17 cellular contexts compared by ENCODE assay signal in the genomic region with DNA sequence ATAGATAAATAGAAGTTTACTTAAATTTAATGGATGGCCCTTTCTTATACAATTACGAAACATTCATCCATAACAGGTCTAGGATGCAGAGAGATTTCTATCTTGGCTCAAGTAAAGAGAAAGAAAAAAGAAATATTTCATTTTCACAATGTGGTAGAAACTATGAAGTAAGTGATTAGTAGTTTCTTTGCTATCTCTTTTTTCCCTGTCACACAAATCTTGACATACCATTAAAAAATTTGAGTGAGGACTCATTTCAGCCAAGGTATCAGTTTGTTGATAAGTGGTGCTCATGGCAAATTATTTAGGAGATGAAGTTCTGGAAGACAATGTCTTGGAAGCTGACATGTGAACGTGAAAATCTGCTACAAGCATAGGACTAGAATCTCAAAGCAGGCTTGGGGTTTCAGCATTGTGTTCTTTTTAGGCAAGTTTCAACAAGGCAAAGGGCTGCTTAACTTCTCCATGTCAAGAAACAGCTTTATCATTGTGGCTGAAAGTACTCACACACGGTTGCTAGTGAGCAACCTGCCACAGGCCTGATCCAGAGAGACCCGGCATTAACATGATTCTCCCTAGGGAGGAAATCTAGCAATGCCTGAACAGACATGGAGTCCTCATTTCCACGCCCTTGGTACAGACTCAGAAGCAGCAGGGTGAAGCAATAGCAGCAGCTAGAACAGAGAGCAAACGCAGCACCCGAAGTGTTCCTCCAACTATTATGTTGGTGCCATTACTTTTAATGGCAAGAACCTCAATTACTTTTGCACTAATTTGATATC.
DNase-seq lines count a peak whose midpoint lies in the region; ATAC-seq, FAIRE-seq and TF ChIP-seq lines count a peak whose summit lies in the region.
"Had no signal": no experiment of that assay in that cellular context is flagged by ENCODE, and none has a peak within 500 bp of the region (broad histone marks: within the 10 kb centered on the region; RNA-seq: fewer than 3 reads in every experiment).

No MANE protein-coding gene starts in this region.

- H3K4me1 ChIP-seq in mammary epithelial cell (ENCODE audit: insufficient read depth, low read length) (no peaks in the 10 kb centered on the region), breast epithelium (no peaks in the 10 kb centered on the region), K562 (replicated peaks in 1 of 2; ENCODE audit: control insufficient read depth in 2 of 2, insufficient read depth in 2 of 2, low read length in 2 of 2) (no peaks in the 10 kb centered on the region), GM23248 (ENCODE audit: insufficient read depth) (no peaks in the 10 kb centered on the region)
- H3K4me1 ChIP-seq: A549, SJCRH30 had no signal

- H3K9ac ChIP-seq in mammary epithelial cell (ENCODE audit: insufficient read depth, low read length) (no peak overlapping the region), K562 (ENCODE audit: insufficient read depth in 1 of 2, low read depth in 2 of 2, low read length in 2 of 2) (no peak overlapping the region), GM23248 (no peak overlapping the region)

- no peaks in the 10 kb centered on the region for H3K9me3 Mint-ChIP-seq in activated CD8-positive, alpha-beta memory T cell treated with anti-CD3 and anti-CD28 coated beads, Interleukin-2, amount 10 ng/mL, durations not matched to agents 7 days and 5 days (ENCODE audit: low read depth)
- H3K9me3 Mint-ChIP-seq: H9 had no signal

- no peaks in the 10 kb centered on the region for H3K9me2 ChIP-seq in GM23248 (ENCODE audit: insufficient read depth)

- no peak overlapping the region for H3K4me3 Mint-ChIP-seq in activated CD8-positive, alpha-beta memory T cell treated with anti-CD3 and anti-CD28 coated beads, Interleukin-2, amount 10 ng/mL, durations not matched to agents 7 days and 5 days
- H3K4me3 Mint-ChIP-seq: H9 had no signal

- peaks cover 3% of the 10 kb centered on the region for H3K27me3 Mint-ChIP-seq in activated CD8-positive, alpha-beta memory T cell treated with anti-CD3 and anti-CD28 coated beads, Interleukin-2, amount 10 ng/mL, durations not matched to agents 7 days and 5 days

- no peaks in the 10 kb centered on the region for H3K27me3 ChIP-seq in mammary epithelial cell (ENCODE audit: insufficient read depth, low read length)
- no peaks in the 10 kb centered on the region for H3K27me3 ChIP-seq in breast epithelium
- H3K27me3 ChIP-seq in K562 (ENCODE audit: control insufficient read depth in 2 of 2, insufficient read depth in 2 of 2, low read length in 2 of 2), result no peaks in the 10 kb centered on the region
- peaks cover 25% of the 10 kb centered on the region for H3K27me3 ChIP-seq in GM23248 (replicated peaks; ENCODE audit: insufficient read depth)
- H3K27me3 ChIP-seq: SJCRH30 had no signal

- TF ChIP-seq EP300 in K562 (IDR thresholded peaks at IDR 0.05; ENCODE audit: low read length), result no peak

- no peaks in the 10 kb centered on the region for H3F3A ChIP-seq in GM23248 (ENCODE audit: insufficient read depth)

- no peak for ATAC-seq in K562
- no peak for ATAC-seq in activated CD8-positive, alpha-beta memory T cell treated with anti-CD3 and anti-CD28 coated beads, Interleukin-2, amount 10 ng/mL, durations not matched to agents 7 days and 5 days
- ATAC-seq in HG03378 (IDR thresholded peaks at IDR 0.05; ENCODE audit: unreplicated experiment), result no peak
- ATAC-seq: A549 had no signal

- FAIRE-seq in K562 (lab: Jason Lieb, UNC) (peak; percentile 23), urothelium cell line (lab: Jason Lieb, UNC) (peak; percentile 69)
- FAIRE-seq: A549 had no signal

- CTCF ChIA-PET in mammary epithelial cell (lab: Charles Lee; ENCODE audit: low non-redundant PET), result no interaction called here
- CTCF ChIA-PET in K562 (lab: Yijun Ruan, JAX; ENCODE audit: low intra/inter-chr PET ratio), result no interaction called here
- CTCF ChIA-PET in activated CD8-positive, alpha-beta memory T cell treated with anti-CD3 and anti-CD28 coated beads, Interleukin-2, amount 10 ng/mL, durations not matched to agents 7 days and 5 days (lab: Charles Lee), result no interaction called here

- H3K27ac Mint-ChIP-seq in activated CD8-positive, alpha-beta memory T cell treated with anti-CD3 and anti-CD28 coated beads, Interleukin-2, amount 10 ng/mL, durations not matched to agents 7 days and 5 days, result no peak overlapping the region
- H3K27ac Mint-ChIP-seq: H9 had no signal

- intact Hi-C loops in mammary epithelial cell (cut with micrococcal nuclease), result no loop called here
- intact Hi-C loops in breast epithelium (cut with DNase I; ENCODE audit: low total_unique reads), result no loop called here
- intact Hi-C loops in K562 (cut with micrococcal nuclease), result no loop called here

- H2AFZ ChIP-seq in mammary epithelial cell (ENCODE audit: low read depth, low read length), result no peak overlapping the region
- no peak overlapping the region for H2AFZ ChIP-seq in K562 (ENCODE audit: low read depth, low read length)
- no peak overlapping the region for H2AFZ ChIP-seq in GM23248
- H2AFZ ChIP-seq: PC-9 had no signal

- no peak for TF ChIP-seq POLR2A in breast epithelium (IDR thresholded peaks at IDR 0.05)
- TF ChIP-seq POLR2A in K562 (conservative IDR thresholded peaks at IDR 0.05), result no peak

- WGBS in mammary epithelial cell (ENCODE audit: low coverage, missing lambda C conversion rate), result 43% methylated on average over 7 of the region's 7 CpGs
- WGBS in K562 (ENCODE audit: insufficient coverage, low coverage, missing lambda C conversion rate), result 0% methylated on average over 7 of the region's 7 CpGs
- WGBS in GM23248 (ENCODE audit: low coverage in 1 of 2, low lambda C conversion rate in 2 of 2, missing lambda C conversion rate in 2 of 2), 2 experiments, result 18 to 22% methylated on average over 7 of the region's 7 CpGs

- H3K9me3 ChIP-seq in mammary epithelial cell (replicated peaks; ENCODE audit: insufficient read depth, low read length) (no peaks in the 10 kb centered on the region), breast epithelium (no peaks in the 10 kb centered on the region), K562 (replicated peaks; ENCODE audit: control insufficient read depth, insufficient read depth, low read depth, low read length) (no peaks in the 10 kb centered on the region), GM23248 (ENCODE audit: low read depth) (no peaks in the 10 kb centered on the region)
- H3K9me3 ChIP-seq: A549, SJCRH30 had no signal

- H3K79me2 ChIP-seq in mammary epithelial cell (ENCODE audit: insufficient read depth, low read length) (no peaks in the 10 kb centered on the region), K562 (ENCODE audit: control insufficient read depth, insufficient read depth, low read length) (no peaks in the 10 kb centered on the region), GM23248 (ENCODE audit: insufficient read depth) (no peaks in the 10 kb centered on the region)

- H4K20me1 ChIP-seq in mammary epithelial cell (ENCODE audit: insufficient read depth, low read length) (no peaks in the 10 kb centered on the region), K562 (replicated peaks; ENCODE audit: control insufficient read depth, insufficient read depth, low read length) (no peaks in the 10 kb centered on the region), GM23248 (ENCODE audit: insufficient read depth) (no peaks in the 10 kb centered on the region)

- in situ Hi-C loops in mammary epithelial cell (cut with MboI; ENCODE audit: low sequenced_read_pairs in 2 of 2) (no loop called here), K562 (cut with MboI) (no loop called here), GM23248 (cut with MboI) (no loop called here)

- TF ChIP-seq RAD21 in K562 (CRISPR knock-in tag; conservative IDR thresholded peaks at IDR 0.05 in 1 of 2, IDR thresholded peaks at IDR 0.05 in 1 of 2), result no peak

- H3K36me3 ChIP-seq in mammary epithelial cell (ENCODE audit: insufficient read depth, low read length), result no peaks in the 10 kb centered on the region
- no peaks in the 10 kb centered on the region for H3K36me3 ChIP-seq in breast epithelium
- no peaks in the 10 kb centered on the region for H3K36me3 ChIP-seq in K562 (ENCODE audit: control insufficient read depth, insufficient read depth, low read length)
- no peaks in the 10 kb centered on the region for H3K36me3 ChIP-seq in GM23248 (ENCODE audit: low read depth)
- H3K36me3 ChIP-seq: SJCRH30 had no signal

- H3K9me1 ChIP-seq in K562 (ENCODE audit: control insufficient read depth, insufficient read depth, low read length), result no peaks in the 10 kb centered on the region

- H3K4me2 ChIP-seq in mammary epithelial cell (ENCODE audit: insufficient read depth, low read depth, low read length), result no peak overlapping the region
- H3K4me2 ChIP-seq in K562 (ENCODE audit: insufficient read depth, low read length), result no peak overlapping the region
- no peak overlapping the region for H3K4me2 ChIP-seq in GM23248 (ENCODE audit: unreplicated experiment)
- H3K4me2 ChIP-seq: A549, PC-9 had no signal

- BruUV-seq in mammary epithelial cell (replicated peaks; lab: Mats Ljungman, UMichigan) (no TSS peak), K562 (replicated peaks; lab: Mats Ljungman, UMichigan) (no TSS peak)

- POLR2A ChIA-PET in K562 (lab: Yijun Ruan, JAX), result no interaction called here

- dilution Hi-C loops in mammary epithelial cell (cut with HindIII; ENCODE audit: low sequenced_read_pairs), result no loop called here

- TF ChIP-seq CTCF in mammary epithelial cell (conservative IDR thresholded peaks at IDR 0.05 in 1 of 2, IDR thresholded peaks at IDR 0.05 in 1 of 2; ENCODE audit: extremely low read depth in 1 of 2, insufficient read depth in 1 of 2, low read depth in 1 of 2, low read length in 2 of 2) (no peak), breast epithelium (IDR thresholded peaks at IDR 0.05) (no peak), K562 (IDR thresholded peaks at IDR 0.05 in 2 of 3, conservative IDR thresholded peaks at IDR 0.05 in 1 of 3; ENCODE audit: insufficient read depth in 2 of 3, low read depth in 1 of 3, low read length in 3 of 3) (no peak)

- H3K36me3 Mint-ChIP-seq in activated CD8-positive, alpha-beta memory T cell treated with anti-CD3 and anti-CD28 coated beads, Interleukin-2, amount 10 ng/mL, durations not matched to agents 7 days and 5 days, result no peaks in the 10 kb centered on the region

- DNase-seq in mammary epithelial cell (peak; percentile 7), breast epithelium (ENCODE audit: low spot score in 2 of 2) (no peak), NCI-H2107 (lab: John Stamatoyannopoulos, UW) (peak; percentile 44), K562 (ENCODE audit: extremely low read depth in 1 of 4, low spot score in 3 of 4) (no peak), urothelium cell line (ENCODE audit: low spot score) (no peak), GM23248 (no peak)
- DNase-seq in activated CD8-positive, alpha-beta memory T cell treated with anti-CD3 and anti-CD28 coated beads, Interleukin-2, amount 10 ng/mL, durations not matched to agents 7 days and 5 days, result no peak
- DNase-seq: COR-L47, H9, NCI-H2029, NCI-H345, NCI-H526 treated with DMSO at 0.1 percent for 48 hours, PC-9, SJCRH30, T-helper 2 cell had no signal

- H3K4me1 Mint-ChIP-seq in activated CD8-positive, alpha-beta memory T cell treated with anti-CD3 and anti-CD28 coated beads, Interleukin-2, amount 10 ng/mL, durations not matched to agents 7 days and 5 days, result no peaks in the 10 kb centered on the region

- no peak overlapping the region for H3K27ac ChIP-seq in mammary epithelial cell (ENCODE audit: insufficient read depth, low read depth, low read length)
- H3K27ac ChIP-seq in breast epithelium, result no peak overlapping the region
- no peak overlapping the region for H3K27ac ChIP-seq in K562 (ENCODE audit: extremely low read depth, low read depth, low read length)
- H3K27ac ChIP-seq in GM23248, result no peak overlapping the region
- H3K27ac ChIP-seq: A549, PC-9, SJCRH30 had no signal

- H3K4me3 ChIP-seq in mammary epithelial cell (replicated peaks in 1 of 3; ENCODE audit: insufficient read depth in 1 of 3, low read depth in 2 of 3, low read length in 3 of 3), result no peak overlapping the region
- no peak overlapping the region for H3K4me3 ChIP-seq in breast epithelium
- no peak overlapping the region for H3K4me3 ChIP-seq in K562
- no peak overlapping the region for H3K4me3 ChIP-seq in GM23248
- H3K4me3 ChIP-seq: A549, PC-9, SJCRH30 had no signal

Comparison
In these comparisons a context has a peak if more than half of its experiments do, and no peak if none do; other contexts are left out.
1. DNase-seq: peak in mammary epithelial cell (single experiment) and NCI-H2107 (single experiment); none in breast epithelium (0 of 2), K562 (0 of 4), urothelium cell line (single experiment), activated CD8-positive, alpha-beta memory T cell treated with anti-CD3 and anti-CD28 coated beads, Interleukin-2, amount 10 ng/mL, durations not matched to agents 7 days and 5 days (single experiment) and GM23248 (single experiment).